ENCODE assay signal across 8 cellular contexts in genomic region chr13:41193919-41194824, GRCh38. TPM values are rescaled to one million over a fixed set of nuclear protein-coding genes. Genes with fewer than 3 reads are reported as not detected.
A peak's percentile ranks its signal among the peaks of the same experiment; 100 is the strongest.
DNase-seq lines count a peak whose midpoint lies in the region; ATAC-seq and TF ChIP-seq lines count a peak whose summit lies in the region.

KBTBD7 (minus strand) TSS chr13:41194569; CDS start chr13:41194257, 312 bp downstream.

- H2BK15ac ChIP-seq in H9 (ENCODE audit: low read depth, low read length): no peak within 1 kb of the TSS

- H4K20me1 ChIP-seq in H9 (ENCODE audit: control insufficient read depth, insufficient read depth, insufficient read length): no peaks in the 10 kb centered on the region

- no peak within 1 kb of the TSS for H3K23ac ChIP-seq in H9 (ENCODE audit: insufficient read length, low read depth, low read length)

- H3K27me3 ChIP-seq in H9 (ENCODE audit: insufficient read depth, low read length): no peaks in the 10 kb centered on the region

- H3K4ac ChIP-seq in H9 (ENCODE audit: low read depth, low read length): no peak within 1 kb of the TSS

- no peak within 1 kb of the TSS for H2BK5ac ChIP-seq in H9 (ENCODE audit: insufficient read length, low read length)

- H3K4me1 ChIP-seq in ES-I3 (ENCODE audit: insufficient read depth, low read length) (no peaks in the 10 kb centered on the region), H9 (ENCODE audit: insufficient read depth, low read length) (no peaks in the 10 kb centered on the region; the same call in 1 of the 2 replicates)

- H3K27ac ChIP-seq in H9 (ENCODE audit: insufficient read length, low read depth, low read length): peak within 1 kb of the TSS; percentile 32

- no peak within 1 kb of the TSS for H2BK12ac ChIP-seq in H9 (ENCODE audit: insufficient read length, low read depth, low read length)

- H3K56ac ChIP-seq in H9 (ENCODE audit: insufficient read length, low read depth, low read length): no peak within 1 kb of the TSS

- H3K4me2 ChIP-seq in H9 (ENCODE audit: insufficient read depth, insufficient read length, low read length): peak within 1 kb of the TSS; percentile 65

- peaks cover 13 to 16% (median 13%) of the 10 kb centered on the region in 3 experiments for H3K36me3 Mint-ChIP-seq in H9 (ENCODE audit: insufficient read depth in 1 of 3, low read depth in 3 of 3)
- H3K36me3 Mint-ChIP-seq in naive thymus-derived CD8-positive, alpha-beta T cell: peaks cover 11 to 30% (median 14%) of the 10 kb centered on the region in 3 donors
- peaks cover 15 to 38% of the 10 kb centered on the region in 2 donors for H3K36me3 Mint-ChIP-seq in stimulated activated naive B cell treated with anti-CD40 and anti-IgM and Interleukin-4, amounts not matched to agents 10 μg/mL and 1 μg/mL and 100 μg/mL, for 72 hours

- H3K36me3 ChIP-seq in ES-I3 (ENCODE audit: insufficient read depth, low read length): no peaks in the 10 kb centered on the region

- H3K9me3 ChIP-seq in ES-I3 (ENCODE audit: control insufficient read depth, insufficient read depth, low read length): no peaks in the 10 kb centered on the region
- no peaks in the 10 kb centered on the region for H3K9me3 ChIP-seq in H9 (ENCODE audit: control insufficient read depth, low read depth, low read length)

- no peak within 1 kb of the TSS for H2AK5ac ChIP-seq in H9 (ENCODE audit: insufficient read length, low read length)

- H4K8ac ChIP-seq in H9 (replicated peaks; ENCODE audit: insufficient read length, low read depth, low read length): no peak within 1 kb of the TSS

- H2BK120ac ChIP-seq in H9 (ENCODE audit: low read depth, low read length, poor library complexity, severe bottlenecking): no peak within 1 kb of the TSS

- POLR2A ChIA-PET in naive thymus-derived CD8-positive, alpha-beta T cell (lab: Charles Lee): interaction anchor here (0.6 to 1.2 kb wide), 4 partner anchors 71 to 1195 kb away, joined by 3 to 4 read pairs (median 3); partner anchors contain the start of gene SLC25A15

- no peak within 1 kb of the TSS for H3T11ph ChIP-seq in H9 (ENCODE audit: low read length)

- WGBS in H9 (ENCODE audit: extremely low coverage, insufficient read length, low lambda C conversion rate): no CpG with 5 or more reads among the region's 66 CpGs

- TF ChIP-seq POLR2A in Raji (IDR thresholded peaks at IDR 0.05; ENCODE audit: insufficient read depth, low read depth, low read length): peak; percentile 41; the same call in 1 of the 2 replicates

- peak; percentile 96 to 98 for ATAC-seq in naive thymus-derived CD8-positive, alpha-beta T cell
- ATAC-seq in stimulated activated naive B cell treated with anti-CD40 and anti-IgM and Interleukin-4, amounts not matched to agents 10 μg/mL and 1 μg/mL and 100 μg/mL, for 72 hours (replicated peaks): peak; percentile 96

- H4K5ac ChIP-seq in H9 (ENCODE audit: insufficient read length, low read depth, low read length): no peak within 1 kb of the TSS

- no peaks in the 10 kb centered on the region for H3K23me2 ChIP-seq in H9 (ENCODE audit: insufficient read length, low read depth, low read length, poor library complexity, severe bottlenecking)

- H3K27me3 Mint-ChIP-seq in H9 (ENCODE audit: low read depth): peaks cover 4% of the 10 kb centered on the region; the same call in 1 of the 2 replicates
- no peaks in the 10 kb centered on the region for H3K27me3 Mint-ChIP-seq in naive thymus-derived CD8-positive, alpha-beta T cell
- H3K27me3 Mint-ChIP-seq in stimulated activated naive B cell treated with anti-CD40 and anti-IgM and Interleukin-4, amounts not matched to agents 10 μg/mL and 1 μg/mL and 100 μg/mL, for 72 hours: no peaks in the 10 kb centered on the region

- H4K91ac ChIP-seq in H9 (ENCODE audit: insufficient read length, low read depth, low read length): no peak within 1 kb of the TSS

- H3K79me1 ChIP-seq in H9 (ENCODE audit: insufficient read depth, low read depth, low read length, poor library complexity, severe bottlenecking): no peaks in the 10 kb centered on the region

- peak within 1 kb of the TSS; percentile 84 for H2AFZ ChIP-seq in H9 (ENCODE audit: low read length)

- DNase-seq in H9 (peak; percentile 97), M059J (ENCODE audit: low read depth) (peak; percentile 96), fibroblast of peridontal ligament (ENCODE audit: extremely low read depth) (peak; percentile 96)
- DNase-seq in activated T-helper 9 cell treated with anti-CD3 and anti-CD28 coated beads, Interleukin-2, amount 50 U/mL, for 16 hours (ENCODE audit: low read depth): peak; percentile 90
- DNase-seq in naive thymus-derived CD8-positive, alpha-beta T cell: peak; percentile 83 to 93 (median 86)
- DNase-seq in stimulated activated naive B cell treated with anti-CD40 and anti-IgM and Interleukin-4, amounts not matched to agents 10 μg/mL and 1 μg/mL and 100 μg/mL, for 72 hours: peak; percentile 94

- H3K18ac ChIP-seq in H9 (ENCODE audit: insufficient read length, low read depth, low read length): peak within 1 kb of the TSS; percentile 86

- peaks cover 15 to 19% of the 10 kb centered on the region in 2 experiments for H3K4me1 Mint-ChIP-seq in H9
- peaks cover 19 to 46% (median 35%) of the 10 kb centered on the region in 4 donors for H3K4me1 Mint-ChIP-seq in naive thymus-derived CD8-positive, alpha-beta T cell
- H3K4me1 Mint-ChIP-seq in stimulated activated naive B cell treated with anti-CD40 and anti-IgM and Interleukin-4, amounts not matched to agents 10 μg/mL and 1 μg/mL and 100 μg/mL, for 72 hours: peaks cover 31 to 44% of the 10 kb centered on the region in 2 donors

- H3K9ac ChIP-seq in ES-I3 (ENCODE audit: low read depth, low read length) (peak within 1 kb of the TSS; percentile 64), H9 (ENCODE audit: extremely low read depth, insufficient read length, low read length) (peak within 1 kb of the TSS; percentile 76)

- H3K79me2 ChIP-seq in H9 (ENCODE audit: insufficient read depth, low read length): no peaks in the 10 kb centered on the region

- H3K27ac Mint-ChIP-seq in H9: peak within 1 kb of the TSS; percentile 94 to 98 (median 95); a peak in 6 of 7 replicates
- H3K27ac Mint-ChIP-seq in naive thymus-derived CD8-positive, alpha-beta T cell: peak within 1 kb of the TSS; percentile 51 to 98 (median 92)
- H3K27ac Mint-ChIP-seq in stimulated activated naive B cell treated with anti-CD40 and anti-IgM and Interleukin-4, amounts not matched to agents 10 μg/mL and 1 μg/mL and 100 μg/mL, for 72 hours: peak within 1 kb of the TSS; percentile 95

- TF ChIP-seq CTCF in H9 (conservative IDR thresholded peaks at IDR 0.05): no peak

- peaks cover 7 to 8% of the 10 kb centered on the region in 2 experiments; a peak in 4 of 5 replicates for H3K9me3 Mint-ChIP-seq in H9
- H3K9me3 Mint-ChIP-seq in naive thymus-derived CD8-positive, alpha-beta T cell: peaks cover 0 to 7% (median 4%) of the 10 kb centered on the region in 9 donors
- peaks cover 0 to 9% of the 10 kb centered on the region in 2 donors for H3K9me3 Mint-ChIP-seq in stimulated activated naive B cell treated with anti-CD40 and anti-IgM and Interleukin-4, amounts not matched to agents 10 μg/mL and 1 μg/mL and 100 μg/mL, for 72 hours

- H2BK20ac ChIP-seq in H9 (ENCODE audit: low read depth, low read length, poor library complexity, severe bottlenecking): no peak within 1 kb of the TSS

- H3K14ac ChIP-seq in H9 (ENCODE audit: insufficient read depth, low read length): peak within 1 kb of the TSS; percentile 96

- peak within 1 kb of the TSS; percentile 80 to 90 for H3K4me3 Mint-ChIP-seq in H9
- H3K4me3 Mint-ChIP-seq in naive thymus-derived CD8-positive, alpha-beta T cell: peak within 1 kb of the TSS; percentile 92 to 97 (median 95)
- H3K4me3 Mint-ChIP-seq in stimulated activated naive B cell treated with anti-CD40 and anti-IgM and Interleukin-4, amounts not matched to agents 10 μg/mL and 1 μg/mL and 100 μg/mL, for 72 hours: peak within 1 kb of the TSS; percentile 93 to 96

RNA-seq across cellular contexts. Expression of gene KBTBD7, which starts in this region (rescaled TPM):
- total RNA-seq in H9 (2021): 12.9 TPM in 2 replicates
- total RNA-seq in M059J (2014; rRNA removed; shearing (Covaris generic)): 3.8 and 4.4 TPM in 2 replicates
- 1 to 10 TPM; 6.4 to 6.8 TPM for total RNA-seq in naive thymus-derived CD8-positive, alpha-beta T cell
- 1 to 10 TPM; 4.6 to 7.5 (median 5.0) TPM for polyA plus RNA-seq in naive thymus-derived CD8-positive, alpha-beta T cell

Comparison
In these comparisons a context has a peak if more than half of its experiments do, and no peak if none do; other contexts are left out.
1. Peak in every context shown above with its lines: DNase-seq, ATAC-seq and H3K27ac ChIP-seq.